Comparison of ENCODE assay signal across 15 cellular contexts in the genomic region with DNA sequence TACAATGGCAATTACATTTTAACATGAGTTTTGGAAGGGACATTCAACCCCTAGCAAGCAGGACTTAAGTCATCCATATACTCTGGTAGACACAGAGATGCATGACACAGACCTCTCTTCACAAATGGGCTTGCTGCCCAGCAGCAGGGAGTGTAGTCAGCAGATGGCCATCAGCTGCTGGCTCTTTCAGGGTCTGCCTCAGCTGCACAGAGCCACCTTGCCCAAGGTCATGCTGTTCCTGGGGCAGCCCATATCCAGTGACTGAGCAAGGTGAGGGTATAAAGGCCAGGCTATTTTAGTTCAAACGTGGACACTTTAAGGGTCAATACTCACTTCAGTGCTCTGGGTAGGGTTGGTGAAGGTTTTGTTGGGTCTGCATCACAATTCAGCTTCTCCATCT.
"Had no signal": no experiment of that assay in that cellular context is flagged by ENCODE, and none has a peak within 500 bp of the region (broad histone marks: within the 10 kb centered on the region; RNA-seq: fewer than 3 reads in every experiment).

No MANE protein-coding gene starts in this region.

- H3K9me3 Mint-ChIP-seq: activated CD8-positive, alpha-beta T cell treated with anti-CD3 and anti-CD28 coated beads for 36 hours had no signal

- H3K4me1 ChIP-seq: tibial artery, vagina had no signal

- H3K36me3 Mint-ChIP-seq: stimulated activated memory B cell treated with anti-CD40 and anti-IgM and Interleukin-4, amounts not matched to agents 10 μg/mL and 1 μg/mL and 100 μg/mL, for 72 hours; T-cell had no signal

- H3K27ac ChIP-seq: ovary, tibial artery, vagina, VCaP had no signal

- H3K4me1 Mint-ChIP-seq: stimulated activated memory B cell treated with anti-CD40 and anti-IgM and Interleukin-4, amounts not matched to agents 10 μg/mL and 1 μg/mL and 100 μg/mL, for 72 hours; T-cell had no signal

- H3K4me3 ChIP-seq: ovary, smooth muscle cell, tibial artery, vagina had no signal

- H3K4me3 Mint-ChIP-seq: activated CD8-positive, alpha-beta T cell treated with anti-CD3 and anti-CD28 coated beads for 36 hours; activated naive CD4-positive, alpha-beta T cell treated with anti-CD3 and anti-CD28 coated beads for 36 hours; activated T-helper 1 cell treated with anti-CD3 and anti-CD28 coated beads, Interleukin-12 subunit alpha, Interleukin-12 subunit beta, Interleukin-2, Interleukin-4 antibody, amounts not matched to agents 30 ng/mL and 10 ng/mL and 1 ng/mL, durations not matched to agents 14 hours and 24 hours and 36 hours; stimulated activated memory B cell treated with anti-CD40 and anti-IgM and Interleukin-4, amounts not matched to agents 10 μg/mL and 1 μg/mL and 100 μg/mL, for 72 hours; T-cell had no signal

- ATAC-seq: activated CD8-positive, alpha-beta T cell treated with anti-CD3 and anti-CD28 coated beads for 36 hours; stimulated activated memory B cell treated with anti-CD40 and anti-IgM and Interleukin-4, amounts not matched to agents 10 μg/mL and 1 μg/mL and 100 μg/mL, for 72 hours; T-cell had no signal

- H3K9me3 ChIP-seq: ovary, tibial artery, vagina had no signal

- H3K27me3 ChIP-seq: ovary, vagina had no signal

- H3K4me2 ChIP-seq: smooth muscle cell had no signal

- DNase-seq: activated CD8-positive, alpha-beta memory T cell treated with anti-CD3 and anti-CD28 coated beads, Interleukin-2, amount 50 U/mL, for 48 hours; activated CD8-positive, alpha-beta T cell treated with anti-CD3 and anti-CD28 coated beads for 36 hours; activated naive CD4-positive, alpha-beta T cell treated with anti-CD3 and anti-CD28 coated beads for 36 hours; central memory CD4-positive, alpha-beta T cell; cortex of kidney; mesendoderm; ovary; T-cell; T1000; tibial artery had no signal

- H3K36me3 ChIP-seq: ovary, tibial artery, vagina had no signal

- H3K27ac Mint-ChIP-seq: activated CD8-positive, alpha-beta T cell treated with anti-CD3 and anti-CD28 coated beads for 36 hours; activated naive CD4-positive, alpha-beta T cell treated with anti-CD3 and anti-CD28 coated beads for 36 hours; activated T-helper 1 cell treated with anti-CD3 and anti-CD28 coated beads, Interleukin-12 subunit alpha, Interleukin-12 subunit beta, Interleukin-2, Interleukin-4 antibody, amounts not matched to agents 30 ng/mL and 10 ng/mL and 1 ng/mL, durations not matched to agents 14 hours and 24 hours and 36 hours; stimulated activated memory B cell treated with anti-CD40 and anti-IgM and Interleukin-4, amounts not matched to agents 10 μg/mL and 1 μg/mL and 100 μg/mL, for 72 hours; T-cell had no signal
